ENCODE assay signal across 3 cellular contexts in the genomic region with DNA sequence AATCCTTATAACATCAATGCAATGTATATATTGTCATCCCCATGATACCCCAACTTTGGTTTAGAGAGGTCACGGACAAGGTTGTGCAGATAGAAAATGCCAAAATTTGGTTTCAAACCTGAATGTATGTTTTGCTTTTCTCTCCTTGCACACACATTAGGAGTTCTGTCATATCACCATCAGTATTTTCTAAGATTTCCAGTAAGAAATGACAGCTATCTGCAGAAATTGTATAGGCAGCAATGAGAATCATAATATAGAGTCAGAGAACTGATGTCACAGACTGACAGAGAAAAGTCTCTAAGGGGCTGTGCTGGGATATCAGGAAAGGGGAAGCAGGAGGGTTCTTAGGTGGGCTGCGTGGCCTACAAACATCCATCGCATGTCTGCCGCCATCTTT.
A peak's percentile ranks its signal among the peaks of the same experiment; 100 is the strongest.
TF ChIP-seq lines count a peak whose summit lies in the region.

No MANE protein-coding gene starts in this region.

TF ChIP-seq in GM23338, 12 proteins besides CTCF, POLR2A, EP300 and RAD21:
- TF ChIP-seq, protein P1, sequence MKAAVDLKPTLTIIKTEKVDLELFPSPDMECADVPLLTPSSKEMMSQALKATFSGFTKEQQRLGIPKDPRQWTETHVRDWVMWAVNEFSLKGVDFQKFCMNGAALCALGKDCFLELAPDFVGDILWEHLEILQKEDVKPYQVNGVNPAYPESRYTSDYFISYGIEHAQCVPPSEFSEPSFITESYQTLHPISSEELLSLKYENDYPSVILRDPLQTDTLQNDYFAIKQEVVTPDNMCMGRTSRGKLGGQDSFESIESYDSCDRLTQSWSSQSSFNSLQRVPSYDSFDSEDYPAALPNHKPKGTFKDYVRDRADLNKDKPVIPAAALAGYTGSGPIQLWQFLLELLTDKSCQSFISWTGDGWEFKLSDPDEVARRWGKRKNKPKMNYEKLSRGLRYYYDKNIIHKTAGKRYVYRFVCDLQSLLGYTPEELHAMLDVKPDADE (IDR thresholded peaks at IDR 0.05), result no peak
- no peak for TF ChIP-seq REST (IDR thresholded peaks at IDR 0.05; ENCODE audit: unreplicated experiment)
- TF ChIP-seq ZNF114 (CRISPR knock-in tag; IDR thresholded peaks at IDR 0.05), result no peak
- no peak for TF ChIP-seq EZH2phosphoT487 (IDR thresholded peaks at IDR 0.05; ENCODE audit: unreplicated experiment)
- no peak for TF ChIP-seq ZNF331 (CRISPR knock-in tag; IDR thresholded peaks at IDR 0.05; ENCODE audit: low read depth)
- TF ChIP-seq STAT1 (IDR thresholded peaks at IDR 0.05; ENCODE audit: unreplicated experiment), result no peak
- no peak for TF ChIP-seq NANOG (IDR thresholded peaks at IDR 0.05; ENCODE audit: borderline replicate concordance)
- TF ChIP-seq EZH2 (IDR thresholded peaks at IDR 0.05; ENCODE audit: low read depth, unreplicated experiment), result no peak

TF ChIP-seq in H1, 55 proteins besides CTCF, POLR2A, EP300 and RAD21:
- TF ChIP-seq SIN3A (conservative IDR thresholded peaks at IDR 0.05 in 1 of 2, IDR thresholded peaks at IDR 0.05 in 1 of 2; ENCODE audit: low read depth in 1 of 2, low read length in 2 of 2), result no peak
- TF ChIP-seq BCL11A (IDR thresholded peaks at IDR 0.05; ENCODE audit: low read depth in 2 of 2, low read length in 2 of 2), result no peak
- TF ChIP-seq JUND (IDR thresholded peaks at IDR 0.05; ENCODE audit: low read length), result no peak
- TF ChIP-seq JUN (IDR thresholded peaks at IDR 0.05; ENCODE audit: low read depth, low read length), result no peak
- TF ChIP-seq, protein P2, sequence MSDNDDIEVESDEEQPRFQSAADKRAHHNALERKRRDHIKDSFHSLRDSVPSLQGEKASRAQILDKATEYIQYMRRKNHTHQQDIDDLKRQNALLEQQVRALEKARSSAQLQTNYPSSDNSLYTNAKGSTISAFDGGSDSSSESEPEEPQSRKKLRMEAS (IDR thresholded peaks at IDR 0.05), result 0 out of 2 replicates have a peak, but pooled peaks have one; percentile 14
- no peak for TF ChIP-seq SIX5 (IDR thresholded peaks at IDR 0.05; ENCODE audit: low read depth, low read length)
- TF ChIP-seq RNF2 (IDR thresholded peaks at IDR 0.05; ENCODE audit: borderline replicate concordance, low read depth, low read length, missing control alignments, poor library complexity, severe bottlenecking), result no peak
- no peak for TF ChIP-seq SAP30 (IDR thresholded peaks at IDR 0.05; ENCODE audit: insufficient read depth, insufficient replicate concordance, low read length)
TF ChIP-seq in H1: peak in this region for 1.

TF ChIP-seq in neural cell, 6 proteins besides CTCF, POLR2A, EP300 and RAD21:
- peak; percentile 78 for TF ChIP-seq REST (IDR thresholded peaks at IDR 0.05; ENCODE audit: borderline replicate concordance)
- peak; percentile 80 for TF ChIP-seq POLR2AphosphoS5 (IDR thresholded peaks at IDR 0.05)
- TF ChIP-seq SMC3 (conservative IDR thresholded peaks at IDR 0.05; ENCODE audit: poor library complexity), result no peak
TF ChIP-seq in neural cell: peak in this region for 2.
